ENCODE assay signal across 12 cellular contexts in the genomic region with DNA sequence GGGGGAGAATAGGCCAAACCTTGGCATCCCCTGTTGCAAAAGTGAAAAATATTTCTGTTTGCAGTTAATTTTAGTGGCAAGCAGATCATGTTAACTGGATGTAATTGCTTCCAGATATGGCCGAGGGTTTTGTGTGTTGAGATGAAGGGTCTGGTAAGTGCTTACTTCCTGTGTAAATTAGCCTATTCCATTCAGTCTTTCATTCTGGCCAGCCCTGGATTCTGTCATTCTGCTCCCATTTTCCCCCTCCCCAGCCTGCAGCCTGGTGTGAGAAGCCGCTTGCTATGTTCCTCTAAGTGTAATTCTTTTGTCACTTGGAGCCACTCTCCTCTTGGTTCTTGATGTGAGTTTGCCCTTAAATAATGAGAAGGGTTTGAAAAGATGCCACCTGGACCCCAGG. TPM values are rescaled to one million over a fixed set of nuclear protein-coding genes. Genes with fewer than 3 reads are reported as not detected.
DNase-seq lines count a peak whose midpoint lies in the region; ATAC-seq and TF ChIP-seq lines count a peak whose summit lies in the region.
"Had no signal": no experiment of that assay in that cellular context is flagged by ENCODE, and none has a peak within 500 bp of the region (broad histone marks: within the 10 kb centered on the region; RNA-seq: fewer than 3 reads in every experiment).

No MANE protein-coding gene starts in this region.

- peak overlapping the region; percentile 10 for H3K4me3 ChIP-seq in effector memory CD4-positive, alpha-beta T cell (ENCODE audit: insufficient read depth, low read depth, low read length, poor library complexity, severe bottlenecking)
- H3K4me3 ChIP-seq in thyroid gland (replicated peaks in 1 of 3) (no peak overlapping the region), body of pancreas (no peak overlapping the region)
- H3K4me3 ChIP-seq: K562 had no signal

- H3K27ac Mint-ChIP-seq in activated naive CD4-positive, alpha-beta T cell treated with anti-CD3 and anti-CD28 coated beads, Interleukin-2, amount 10 ng/mL, durations not matched to agents 7 days and 5 days = peak overlapping the region; percentile 88
- no peak overlapping the region for H3K27ac Mint-ChIP-seq in endothelial cell (ENCODE audit: unreplicated experiment)

- intact Hi-C loops in thyroid gland (cut with DNase I) (no loop called here), body of pancreas (cut with DNase I) (no loop called here)

- ATAC-seq in body of pancreas = no peak
- ATAC-seq: K562, sciatic nerve had no signal

- peaks cover 59% of the 10 kb centered on the region for H3K27me3 Mint-ChIP-seq in activated naive CD4-positive, alpha-beta T cell treated with anti-CD3 and anti-CD28 coated beads, Interleukin-2, amount 10 ng/mL, durations not matched to agents 7 days and 5 days
- H3K27me3 Mint-ChIP-seq in endothelial cell (ENCODE audit: unreplicated experiment) = peaks cover 5% of the 10 kb centered on the region

- CTCF ChIA-PET in activated naive CD4-positive, alpha-beta T cell treated with anti-CD3 and anti-CD28 coated beads, Interleukin-2, amount 10 ng/mL, durations not matched to agents 7 days and 5 days (lab: Charles Lee) = no interaction called here

- H3K9me3 Mint-ChIP-seq in activated naive CD4-positive, alpha-beta T cell treated with anti-CD3 and anti-CD28 coated beads, Interleukin-2, amount 10 ng/mL, durations not matched to agents 7 days and 5 days = no peaks in the 10 kb centered on the region
- no peaks in the 10 kb centered on the region for H3K9me3 Mint-ChIP-seq in endothelial cell (ENCODE audit: unreplicated experiment)

- no peak for TF ChIP-seq CTCF in thyroid gland (IDR thresholded peaks at IDR 0.05)
- TF ChIP-seq CTCF in endothelial cell (IDR thresholded peaks at IDR 0.05; ENCODE audit: unreplicated experiment) = no peak
- TF ChIP-seq CTCF in body of pancreas (IDR thresholded peaks at IDR 0.05) = no peak

- peaks cover 4% of the 10 kb centered on the region for H3K36me3 Mint-ChIP-seq in activated naive CD4-positive, alpha-beta T cell treated with anti-CD3 and anti-CD28 coated beads, Interleukin-2, amount 10 ng/mL, durations not matched to agents 7 days and 5 days
- H3K36me3 Mint-ChIP-seq in endothelial cell (ENCODE audit: low read depth, unreplicated experiment) = no peaks in the 10 kb centered on the region

- no peak for DNase-seq in activated naive CD4-positive, alpha-beta T cell treated with anti-CD3 and anti-CD28 coated beads, Interleukin-2, amount 10 ng/mL, durations not matched to agents 7 days and 5 days
- DNase-seq in activated naive CD4-positive, alpha-beta T cell treated with Interleukin-2 at 50 U/mL for 16 hours = no peak
- DNase-seq in NCI-H345 (lab: John Stamatoyannopoulos, UW) = peak; percentile 51
- no peak for DNase-seq in effector memory CD4-positive, alpha-beta T cell
- no peak for DNase-seq in thyroid gland
- DNase-seq in endothelial cell (ENCODE audit: low spot score) = no peak
- DNase-seq in body of pancreas = no peak
- no peak for DNase-seq in MV-4-11 (lab: John Stamatoyannopoulos, UW)
- DNase-seq: C1 segment of cervical spinal cord, SIG-M5 had no signal

- no peaks in the 10 kb centered on the region for H3K36me3 ChIP-seq in effector memory CD4-positive, alpha-beta T cell (ENCODE audit: control insufficient read depth, insufficient read depth, low read length)
- H3K36me3 ChIP-seq in thyroid gland (peaks cover 16 to 24% of the 10 kb centered on the region in 2 donors), body of pancreas (replicated peaks in 1 of 2; ENCODE audit: insufficient read depth in 1 of 2, low read depth in 2 of 2) (no peaks in the 10 kb centered on the region)

- no peaks in the 10 kb centered on the region for H3K9me3 ChIP-seq in effector memory CD4-positive, alpha-beta T cell (ENCODE audit: control insufficient read depth, low read length)
- H3K9me3 ChIP-seq in thyroid gland (no peaks in the 10 kb centered on the region), body of pancreas (no peaks in the 10 kb centered on the region)

- peak overlapping the region; percentile 51 for H3K4me3 Mint-ChIP-seq in activated naive CD4-positive, alpha-beta T cell treated with anti-CD3 and anti-CD28 coated beads, Interleukin-2, amount 10 ng/mL, durations not matched to agents 7 days and 5 days
- no peak overlapping the region for H3K4me3 Mint-ChIP-seq in endothelial cell (ENCODE audit: unreplicated experiment)

- no peaks in the 10 kb centered on the region for H3K27me3 ChIP-seq in effector memory CD4-positive, alpha-beta T cell (replicated peaks; ENCODE audit: control insufficient read depth, insufficient read depth, low read length, poor library complexity, severe bottlenecking)
- H3K27me3 ChIP-seq in thyroid gland = no peaks in the 10 kb centered on the region
- H3K27me3 ChIP-seq in body of pancreas = no peaks in the 10 kb centered on the region

- H3K4me1 ChIP-seq in effector memory CD4-positive, alpha-beta T cell (ENCODE audit: control insufficient read depth, insufficient read depth, low read length, poor library complexity, severe bottlenecking) = peaks cover 51% of the 10 kb centered on the region
- H3K4me1 ChIP-seq in thyroid gland (peaks cover 94 to 98% of the 10 kb centered on the region in 2 donors), body of pancreas (peaks cover 96% of the 10 kb centered on the region)

- 52 to 69% methylated on average over 2 of the region's 2 CpGs for WGBS in thyroid gland, 2 donors
- 67 to 75% methylated on average over 2 of the region's 2 CpGs for WGBS in body of pancreas, 2 donors

- TF ChIP-seq POLR2A in thyroid gland (IDR thresholded peaks at IDR 0.05) = no peak
- no peak for TF ChIP-seq POLR2A in body of pancreas (IDR thresholded peaks at IDR 0.05)

- H3K4me1 Mint-ChIP-seq in activated naive CD4-positive, alpha-beta T cell treated with anti-CD3 and anti-CD28 coated beads, Interleukin-2, amount 10 ng/mL, durations not matched to agents 7 days and 5 days = peaks cover 83% of the 10 kb centered on the region
- H3K4me1 Mint-ChIP-seq in endothelial cell (ENCODE audit: unreplicated experiment) = peaks cover 25% of the 10 kb centered on the region

- H3K27ac ChIP-seq in effector memory CD4-positive, alpha-beta T cell (ENCODE audit: insufficient read depth, low read length, poor library complexity, severe bottlenecking) = peak overlapping the region; percentile 60
- H3K27ac ChIP-seq in thyroid gland = peak overlapping the region; percentile 92 to 97 (median 97)
- peak overlapping the region in 1 of 4 donors; percentile 86 for H3K27ac ChIP-seq in body of pancreas

RNA-seq across cellular contexts. Expression of gene ZBTB16, which starts 17.5 kb away (rescaled TPM):
- total RNA-seq in thyroid gland (100 to 1,000 TPM; 157 to 385 (median 177) TPM), endothelial cell (ENCODE audit: unreplicated experiment) (0.54 TPM), body of pancreas (100 to 1,000 TPM in 1 of 2 donors, 10 to 100 TPM in 1; 96.5 to 150 TPM)

Comparison
In these comparisons a context has a peak if more than half of its experiments do, and no peak if none do; other contexts are left out.
1. RNA of gene ZBTB16, which starts 17.5 kb away (total RNA-seq): 157 to 385 TPM in thyroid gland and 96.5 to 150 TPM in body of pancreas; 0.54 TPM in endothelial cell (single experiment); every median in the first group is over 10 times any median in the second.